Comparison of ENCODE assay signal across 22 cellular contexts in the genomic region with DNA sequence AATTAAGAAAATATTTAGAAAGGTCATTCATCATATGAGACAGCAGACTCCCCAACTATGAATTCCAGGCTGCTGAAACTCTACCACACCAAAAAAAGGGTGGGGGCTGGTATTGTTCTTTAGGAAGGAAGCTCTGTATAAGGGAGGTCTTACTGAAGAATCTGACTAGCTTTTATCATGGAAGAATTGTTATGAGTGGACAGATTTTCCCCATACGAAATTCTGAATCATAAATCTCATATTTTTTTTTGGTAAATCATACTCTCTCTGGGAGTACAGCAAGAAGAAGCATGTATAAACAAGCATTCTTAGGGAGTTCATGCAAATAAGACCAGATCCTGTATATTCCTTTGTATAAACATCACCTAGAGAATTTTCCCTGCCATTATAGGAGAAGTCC.
DNase-seq lines count a peak whose midpoint lies in the region; FAIRE-seq and TF ChIP-seq lines count a peak whose summit lies in the region.
"Had no signal": no experiment of that assay in that cellular context is flagged by ENCODE, and none has a peak within 500 bp of the region (broad histone marks: within the 10 kb centered on the region; RNA-seq: fewer than 3 reads in every experiment).

No MANE protein-coding gene starts in this region.

- H3K4me1 ChIP-seq in mammary epithelial cell (ENCODE audit: insufficient read depth, low read length) = no peaks in the 10 kb centered on the region
- H3K4me1 ChIP-seq in breast epithelium = no peaks in the 10 kb centered on the region
- H3K4me1 ChIP-seq in smooth muscle cell (ENCODE audit: low read depth) = peaks cover 9% of the 10 kb centered on the region
- H3K4me1 ChIP-seq: BE2C had no signal

- H3K9me3 ChIP-seq in mammary epithelial cell (replicated peaks; ENCODE audit: insufficient read depth, low read length) (no peaks in the 10 kb centered on the region), breast epithelium (no peaks in the 10 kb centered on the region), smooth muscle cell (replicated peaks; ENCODE audit: low read depth) (no peaks in the 10 kb centered on the region)
- H3K9me3 ChIP-seq: BE2C had no signal

- H3K27ac ChIP-seq in mammary epithelial cell (ENCODE audit: insufficient read depth, low read depth, low read length) (no peak overlapping the region), breast epithelium (no peak overlapping the region), smooth muscle cell (ENCODE audit: low read depth) (no peak overlapping the region)
- H3K27ac ChIP-seq: 22Rv1 had no signal

- no peak overlapping the region for H3K4me3 Mint-ChIP-seq in nephron progenitor cell
- H3K4me3 Mint-ChIP-seq: CD14-positive monocyte; CD8-positive, alpha-beta memory T cell had no signal

- no peak overlapping the region for H3K27ac Mint-ChIP-seq in nephron progenitor cell
- H3K27ac Mint-ChIP-seq: CD14-positive monocyte; CD8-positive, alpha-beta memory T cell had no signal

- peaks cover 30% of the 10 kb centered on the region for H3K9me3 Mint-ChIP-seq in nephron progenitor cell

- H3K27me3 ChIP-seq in mammary epithelial cell (ENCODE audit: insufficient read depth, low read length) = no peaks in the 10 kb centered on the region
- H3K27me3 ChIP-seq in breast epithelium = no peaks in the 10 kb centered on the region
- H3K27me3 ChIP-seq in smooth muscle cell (ENCODE audit: low read depth) = no peaks in the 10 kb centered on the region
- H3K27me3 ChIP-seq: BE2C had no signal

- DNase-seq in mammary epithelial cell = peak; percentile 40
- no peak for DNase-seq in breast epithelium (ENCODE audit: low spot score in 2 of 2)
- peak; percentile 64 for DNase-seq in epithelial cell of esophagus (ENCODE audit: low read depth)
- peak; percentile 34 for DNase-seq in iris pigment epithelial cell (ENCODE audit: low read depth)
- DNase-seq in smooth muscle cell (lab: John Stamatoyannopoulos, UW; ENCODE audit: unreplicated experiment) = no peak
- DNase-seq in retina = no peak
- no peak for DNase-seq in GM12891 (ENCODE audit: insufficient read length, low spot score)
- DNase-seq in nephron progenitor cell = no peak
- DNase-seq: BE2C; CD8-positive, alpha-beta memory T cell; DMS79; GDM1; KBM-7; MV-4-11; NCI-H146; NCI-H1930; NCI-H2107; NCI-H774 had no signal

- H2AFZ ChIP-seq in mammary epithelial cell (ENCODE audit: low read depth, low read length) (no peak overlapping the region), smooth muscle cell (ENCODE audit: low read depth) (no peak overlapping the region)

- no peak overlapping the region for H3K9ac ChIP-seq in mammary epithelial cell (ENCODE audit: insufficient read depth, low read length)
- no peak overlapping the region for H3K9ac ChIP-seq in smooth muscle cell (ENCODE audit: low read depth)

- no peaks in the 10 kb centered on the region for H4K20me1 ChIP-seq in mammary epithelial cell (ENCODE audit: insufficient read depth, low read length)
- no peaks in the 10 kb centered on the region for H4K20me1 ChIP-seq in smooth muscle cell (ENCODE audit: low read depth)

- H3K36me3 ChIP-seq in mammary epithelial cell (ENCODE audit: insufficient read depth, low read length) = peaks cover 31% of the 10 kb centered on the region
- H3K36me3 ChIP-seq in breast epithelium = no peaks in the 10 kb centered on the region
- no peaks in the 10 kb centered on the region for H3K36me3 ChIP-seq in smooth muscle cell (ENCODE audit: low read depth)
- H3K36me3 ChIP-seq: BE2C had no signal

- no peak overlapping the region for H3K4me2 ChIP-seq in mammary epithelial cell (ENCODE audit: insufficient read depth, low read depth, low read length)
- H3K4me2 ChIP-seq in smooth muscle cell = peak overlapping the region; percentile 11

- H3K4me1 Mint-ChIP-seq in nephron progenitor cell = no peaks in the 10 kb centered on the region
- H3K4me1 Mint-ChIP-seq: CD14-positive monocyte; CD8-positive, alpha-beta memory T cell had no signal

- 50% methylated on average over 1 of the region's 1 CpG for WGBS in mammary epithelial cell (ENCODE audit: low coverage, missing lambda C conversion rate)
- WGBS in smooth muscle cell (ENCODE audit: low lambda C conversion rate) = 74% methylated on average over 1 of the region's 1 CpG

- intact Hi-C loops in mammary epithelial cell (cut with micrococcal nuclease) (no loop called here), breast epithelium (cut with DNase I; ENCODE audit: low total_unique reads) (no loop called here)

- peaks cover 91% of the 10 kb centered on the region for H3K36me3 Mint-ChIP-seq in nephron progenitor cell (ENCODE audit: low read depth)
- H3K36me3 Mint-ChIP-seq: CD8-positive, alpha-beta memory T cell had no signal

- no peaks in the 10 kb centered on the region for H3F3A ChIP-seq in smooth muscle cell (ENCODE audit: low read depth)

- no peak for TF ChIP-seq POLR2A in breast epithelium (IDR thresholded peaks at IDR 0.05)
- TF ChIP-seq POLR2A in GM12891 (IDR thresholded peaks at IDR 0.05; ENCODE audit: low read depth, low read length) = no peak

- BruUV-seq in mammary epithelial cell (replicated peaks; lab: Mats Ljungman, UMichigan) = no TSS peak

- TF ChIP-seq CTCF in mammary epithelial cell (conservative IDR thresholded peaks at IDR 0.05 in 1 of 2, IDR thresholded peaks at IDR 0.05 in 1 of 2; ENCODE audit: extremely low read depth in 1 of 2, insufficient read depth in 1 of 2, low read depth in 1 of 2, low read length in 2 of 2) (no peak), breast epithelium (IDR thresholded peaks at IDR 0.05) (no peak), epithelial cell of esophagus (IDR thresholded peaks at IDR 0.05; ENCODE audit: insufficient read depth, low read depth, low read length, missing control alignments) (no peak), smooth muscle cell (IDR thresholded peaks at IDR 0.05; ENCODE audit: borderline replicate concordance, insufficient read depth, poor library complexity, severe bottlenecking) (no peak), nephron progenitor cell (IDR thresholded peaks at IDR 0.05) (no peak)

- no peak for FAIRE-seq in GM12891 (lab: Jason Lieb, UNC)
- FAIRE-seq: GM12878, H54 had no signal

- no peaks in the 10 kb centered on the region for H3K79me2 ChIP-seq in mammary epithelial cell (ENCODE audit: insufficient read depth, low read length)
- no peaks in the 10 kb centered on the region for H3K79me2 ChIP-seq in smooth muscle cell (ENCODE audit: low read depth)

- dilution Hi-C loops in mammary epithelial cell (cut with HindIII; ENCODE audit: low sequenced_read_pairs) = no loop called here

- in situ Hi-C loops in mammary epithelial cell (cut with MboI; ENCODE audit: low sequenced_read_pairs in 2 of 2) = no loop called here

- no peaks in the 10 kb centered on the region for H3K27me3 Mint-ChIP-seq in nephron progenitor cell (ENCODE audit: low read depth, poor library complexity)
- H3K27me3 Mint-ChIP-seq: CD8-positive, alpha-beta memory T cell had no signal

- CTCF ChIA-PET in mammary epithelial cell (lab: Charles Lee; ENCODE audit: low non-redundant PET) = no interaction called here

- H3K4me3 ChIP-seq in mammary epithelial cell (replicated peaks in 1 of 3; ENCODE audit: insufficient read depth in 1 of 3, low read depth in 2 of 3, low read length in 3 of 3) = no peak overlapping the region
- H3K4me3 ChIP-seq in breast epithelium = no peak overlapping the region
- H3K4me3 ChIP-seq in epithelial cell of esophagus (ENCODE audit: low read length) = no peak overlapping the region
- no peak overlapping the region for H3K4me3 ChIP-seq in smooth muscle cell
- H3K4me3 ChIP-seq: GM12878 had no signal

TF ChIP-seq in GM12891, 5 proteins besides CTCF, POLR2A, EP300 and RAD21:
- TF ChIP-seq SPI1 (IDR thresholded peaks at IDR 0.05; ENCODE audit: low read depth, low read length) = no peak
- TF ChIP-seq POLR2AphosphoS5 (IDR thresholded peaks at IDR 0.05; ENCODE audit: low read depth, low read length) = no peak
- TF ChIP-seq POU2F2 (IDR thresholded peaks at IDR 0.05; ENCODE audit: low read depth, low read length) = no peak
- no peak for TF ChIP-seq TAF1 (IDR thresholded peaks at IDR 0.05; ENCODE audit: low read depth, low read length)
- no peak for TF ChIP-seq PAX5 (IDR thresholded peaks at IDR 0.05; ENCODE audit: insufficient read depth, low read length, severe bottlenecking)

Comparison
In these comparisons a context has a peak if more than half of its experiments do, and no peak if none do; other contexts are left out.
1. DNase-seq: peak in mammary epithelial cell (single experiment), epithelial cell of esophagus (single experiment) and iris pigment epithelial cell (single experiment); none in breast epithelium (0 of 2), smooth muscle cell (single experiment), retina (single experiment), GM12891 (single experiment) and nephron progenitor cell (single experiment).